In the genomic region with DNA sequence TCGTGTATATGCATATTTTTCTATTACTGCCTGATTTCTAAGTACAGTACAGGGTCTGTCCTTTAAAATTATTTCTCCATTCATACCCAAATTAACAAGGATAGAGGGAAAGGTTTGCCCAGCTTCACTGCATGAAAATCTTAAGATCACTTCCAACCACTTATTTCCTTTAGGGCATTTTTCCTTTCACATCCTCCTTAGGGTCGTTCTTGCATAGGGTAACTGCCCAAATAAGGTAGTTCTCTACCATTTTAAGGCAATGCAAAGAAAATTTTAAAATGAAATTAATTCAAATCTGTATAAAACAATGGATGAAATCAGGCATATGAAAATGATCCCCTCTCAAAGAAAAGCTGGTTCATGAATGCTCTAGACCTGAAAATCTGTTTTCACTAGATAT, we compare ENCODE assay signal across 14 cellular contexts. TPM values are rescaled to one million over a fixed set of nuclear protein-coding genes. Genes with fewer than 3 reads are reported as not detected.
DNase-seq lines count a peak whose midpoint lies in the region; ATAC-seq and TF ChIP-seq lines count a peak whose summit lies in the region.
"Had no signal": no experiment of that assay in that cellular context is flagged by ENCODE, and none has a peak within 500 bp of the region (broad histone marks: within the 10 kb centered on the region; RNA-seq: fewer than 3 reads in every experiment).

No MANE protein-coding gene starts in this region.

- no peaks in the 10 kb centered on the region for H3K9me3 Mint-ChIP-seq in activated T-cell treated with anti-CD3 and anti-CD28 coated beads, Interleukin-2, amount 50 U/mL, for 72 hours

- TF ChIP-seq POLR2A in erythroblast (IDR thresholded peaks at IDR 0.05; ENCODE audit: low read length) = no peak

- dilution Hi-C loops in mammary epithelial cell (cut with HindIII; ENCODE audit: low sequenced_read_pairs) = loop anchor here (5.0 kb wide), 1 partner anchor 55 kb away; the partner anchor contains the start of gene CCNO

- ATAC-seq in activated T-cell treated with anti-CD3 and anti-CD28 coated beads, Interleukin-2, amount 50 U/mL, for 72 hours (replicated peaks in 1 of 2) = no peak

- H3K27me3 Mint-ChIP-seq in activated T-cell treated with anti-CD3 and anti-CD28 coated beads, Interleukin-2, amount 50 U/mL, for 72 hours (ENCODE audit: low read depth) = peaks cover 95% of the 10 kb centered on the region

- H2AFZ ChIP-seq in mammary epithelial cell (ENCODE audit: low read depth, low read length) (no peak overlapping the region), osteoblast (ENCODE audit: low read length) (no peak overlapping the region)

- peak overlapping the region; percentile 79 to 83 for H3K4me3 Mint-ChIP-seq in activated T-cell treated with anti-CD3 and anti-CD28 coated beads, Interleukin-2, amount 50 U/mL, for 72 hours

- in situ Hi-C loops in mammary epithelial cell (cut with MboI; ENCODE audit: low sequenced_read_pairs in 2 of 2) = loop anchor here (10.0 to 25.0 kb wide), 2 partner anchors 58 to 510 kb away; partner anchors contain the start of gene CCNO (in 1 of the 2)

- no peak overlapping the region for H3K9ac ChIP-seq in mammary epithelial cell (ENCODE audit: insufficient read depth, low read length)

- no peaks in the 10 kb centered on the region for H3K36me3 ChIP-seq in mammary epithelial cell (ENCODE audit: insufficient read depth, low read length)
- no peaks in the 10 kb centered on the region for H3K36me3 ChIP-seq in osteoblast (ENCODE audit: insufficient read depth, low read length)

- no peaks in the 10 kb centered on the region for H4K20me1 ChIP-seq in mammary epithelial cell (ENCODE audit: insufficient read depth, low read length)
- H4K20me1 ChIP-seq in osteoblast (ENCODE audit: insufficient read depth, low read length) = no peaks in the 10 kb centered on the region

- H3K36me3 Mint-ChIP-seq in activated T-cell treated with anti-CD3 and anti-CD28 coated beads, Interleukin-2, amount 50 U/mL, for 72 hours (ENCODE audit: insufficient read depth in 2 of 2) = no peaks in the 10 kb centered on the region

- no peak overlapping the region for H3K27ac ChIP-seq in mammary epithelial cell (ENCODE audit: insufficient read depth, low read depth, low read length)
- H3K27ac ChIP-seq in osteoblast (ENCODE audit: low read depth, low read length) = no peak overlapping the region

- H3K9me3 ChIP-seq in mammary epithelial cell (replicated peaks; ENCODE audit: insufficient read depth, low read length) (no peaks in the 10 kb centered on the region), osteoblast (ENCODE audit: low read depth, low read length) (no peaks in the 10 kb centered on the region)

- intact Hi-C loops in mammary epithelial cell (cut with micrococcal nuclease) = loop anchor here (10.0 kb wide), 1 partner anchor 128 kb away; the partner anchor contains the start of genes DHX29 and MTREX

- no TSS peak for BruUV-seq in mammary epithelial cell (replicated peaks; lab: Mats Ljungman, UMichigan)

- H3K27me3 ChIP-seq in mammary epithelial cell (ENCODE audit: insufficient read depth, low read length) (no peaks in the 10 kb centered on the region), osteoblast (ENCODE audit: insufficient read depth, low read length) (peaks cover 86% of the 10 kb centered on the region)

- H3K4me3 ChIP-seq in mammary epithelial cell (replicated peaks in 1 of 3; ENCODE audit: insufficient read depth in 1 of 3, low read depth in 2 of 3, low read length in 3 of 3) = peak overlapping the region in 2 of 3 experiments; percentile 47 to 62
- no peak overlapping the region for H3K4me3 ChIP-seq in osteoblast (ENCODE audit: insufficient read depth, low read length)

- WGBS in mammary epithelial cell (ENCODE audit: low coverage, missing lambda C conversion rate) = 34% methylated on average over 2 of the region's 2 CpGs

- H3K4me1 ChIP-seq in mammary epithelial cell (ENCODE audit: insufficient read depth, low read length) = peaks cover 41% of the 10 kb centered on the region
- peaks cover 21% of the 10 kb centered on the region for H3K4me1 ChIP-seq in osteoblast (ENCODE audit: insufficient read depth, low read length)

- H3K27ac Mint-ChIP-seq in activated T-cell treated with anti-CD3 and anti-CD28 coated beads, Interleukin-2, amount 50 U/mL, for 72 hours = no peak overlapping the region

- CTCF ChIA-PET in mammary epithelial cell (lab: Charles Lee; ENCODE audit: low non-redundant PET) = interaction anchor here (0.6 kb wide), 1 partner anchor 141 kb away, joined by 3 read pairs; no protein-coding TSS in a partner anchor

- H3K4me1 Mint-ChIP-seq in activated T-cell treated with anti-CD3 and anti-CD28 coated beads, Interleukin-2, amount 50 U/mL, for 72 hours (ENCODE audit: low read depth) = peaks cover 40% of the 10 kb centered on the region

- TF ChIP-seq CTCF in mammary epithelial cell (conservative IDR thresholded peaks at IDR 0.05 in 1 of 2, IDR thresholded peaks at IDR 0.05 in 1 of 2; ENCODE audit: extremely low read depth in 1 of 2, insufficient read depth in 1 of 2, low read depth in 1 of 2, low read length in 2 of 2) (no peak), osteoblast (IDR thresholded peaks at IDR 0.05; ENCODE audit: extremely low read depth, low read depth, low read length) (no peak)

- H3K79me2 ChIP-seq in mammary epithelial cell (ENCODE audit: insufficient read depth, low read length) (no peaks in the 10 kb centered on the region), osteoblast (ENCODE audit: insufficient read depth, low read length) (no peaks in the 10 kb centered on the region)

- H3K4me2 ChIP-seq in mammary epithelial cell (ENCODE audit: insufficient read depth, low read depth, low read length) = peak overlapping the region; percentile 99
- peak overlapping the region; percentile 74 for H3K4me2 ChIP-seq in osteoblast (ENCODE audit: insufficient read depth, low read length)

- no peak for DNase-seq in activated T-cell treated with anti-CD3 and anti-CD28 coated beads, Interleukin-2, amount 50 U/mL, for 72 hours
- no peak for DNase-seq in activated T-cell treated with anti-CD3 and anti-CD28 coated beads, Interleukin-2, amount 50 U/mL, for 1 hour
- DNase-seq in NAMALWA (ENCODE audit: low spot score) (peak; percentile 8), mammary epithelial cell (no peak), osteoblast (ENCODE audit: insufficient read length, low spot score, missing footprints) (no peak), erythroblast (lab: John Stamatoyannopoulos, UW) (no peak), NCI-H2081 (lab: John Stamatoyannopoulos, UW) (no peak), NCI-H748 (lab: John Stamatoyannopoulos, UW; ENCODE audit: unreplicated experiment) (no peak)
- DNase-seq: cortex of kidney, midbrain, T1000 had no signal

RNA-seq across cellular contexts. Expression of gene CDC20B, which starts 4.1 kb away (rescaled TPM):
- under 1 TPM; 0.07 to 0.10 TPM for total RNA-seq in activated T-cell treated with anti-CD3 and anti-CD28 coated beads, Interleukin-2, amount 50 U/mL, for 72 hours
- total RNA-seq in mammary epithelial cell = not detected
- polyA plus RNA-seq in mammary epithelial cell = 0.05 TPM
- not detected for polyA minus RNA-seq in mammary epithelial cell
- total RNA-seq in osteoblast = not detected in 2 replicates
- total RNA-seq: RPMI7951 had no signal
- polyA plus RNA-seq: adipose tissue had no signal

RNA-seq across cellular contexts. Expression of gene GPX8, which starts 17.1 kb away (rescaled TPM):
- total RNA-seq in activated T-cell treated with anti-CD3 and anti-CD28 coated beads, Interleukin-2, amount 50 U/mL, for 72 hours = not detected
- 10 to 100 TPM; 38.0 to 38.8 TPM for total RNA-seq in mammary epithelial cell
- 30.8 TPM for polyA plus RNA-seq in mammary epithelial cell
- polyA minus RNA-seq in mammary epithelial cell = 26.2 TPM
- 143 and 158 TPM in 2 replicates for total RNA-seq in osteoblast
- total RNA-seq: activated CD8-positive, alpha-beta memory T cell treated with anti-CD3 and anti-CD28 coated beads for 36 hours had no signal

RNA-seq across cellular contexts. Expression of gene MCIDAS, which starts 50.0 kb away (rescaled TPM):
- total RNA-seq in activated T-cell treated with anti-CD3 and anti-CD28 coated beads, Interleukin-2, amount 50 U/mL, for 72 hours = under 1 TPM in 1 of 2 donors, not detected in 1; 0.48 TPM
- total RNA-seq in mammary epithelial cell = under 1 TPM; 0.33 to 0.92 TPM
- 0.42 TPM for polyA plus RNA-seq in mammary epithelial cell
- not detected for polyA minus RNA-seq in mammary epithelial cell
- total RNA-seq in osteoblast = under 0.01 and 0.29 TPM in 2 replicates

RNA-seq across cellular contexts. Expression of gene CCNO, which starts 56.3 kb away (rescaled TPM):
- under 1 TPM in 1 of 2 donors, not detected in 1; 0.19 TPM for total RNA-seq in activated T-cell treated with anti-CD3 and anti-CD28 coated beads, Interleukin-2, amount 50 U/mL, for 72 hours
- total RNA-seq in mammary epithelial cell = 1 to 10 TPM; 2.7 to 8.8 TPM
- 3.0 TPM for polyA plus RNA-seq in mammary epithelial cell
- polyA minus RNA-seq in mammary epithelial cell = 0.31 TPM
- total RNA-seq in osteoblast = 1.4 and 2.1 TPM in 2 replicates

Comparison
In these comparisons a context has a peak if more than half of its experiments do, and no peak if none do; other contexts are left out.
1. RNA of gene GPX8, which starts 17.1 kb away (total RNA-seq): 143 to 158 TPM in osteoblast and 38.0 to 38.8 TPM in mammary epithelial cell; not detected in activated T-cell treated with anti-CD3 and anti-CD28 coated beads, Interleukin-2, amount 50 U/mL, for 72 hours; every median in the first group is over 10 times any median in the second.